ENCODE assay signal across 9 cellular contexts in the genomic region with DNA sequence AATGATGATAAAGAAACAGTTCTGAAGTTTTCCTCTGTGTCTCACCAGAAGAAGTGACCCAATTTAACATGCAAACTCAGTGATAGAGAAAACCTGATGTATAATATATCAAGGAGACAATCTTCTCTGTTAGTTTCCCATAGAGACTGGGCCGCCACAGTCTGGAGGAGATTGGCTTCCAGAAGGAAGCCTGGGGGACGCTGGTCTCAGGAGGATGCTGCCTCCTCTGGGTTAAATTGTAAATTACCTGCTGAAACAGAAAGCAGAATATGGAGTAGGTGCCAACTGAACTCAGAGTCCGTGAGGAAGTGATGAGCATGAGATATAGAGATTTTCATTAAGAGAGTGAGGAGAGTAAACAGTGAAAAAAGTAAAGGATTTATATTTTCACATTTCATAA. TPM values are rescaled to one million over a fixed set of nuclear protein-coding genes. Genes with fewer than 3 reads are reported as not detected.
DNase-seq lines count a peak whose midpoint lies in the region; ATAC-seq and TF ChIP-seq lines count a peak whose summit lies in the region.
"Had no signal": no experiment of that assay in that cellular context is flagged by ENCODE, and none has a peak within 500 bp of the region (broad histone marks: within the 10 kb centered on the region; RNA-seq: fewer than 3 reads in every experiment).

No MANE protein-coding gene starts in this region.

- no peak for TF ChIP-seq POLR2A in HCT116 (IDR thresholded peaks at IDR 0.05; ENCODE audit: borderline replicate concordance, extremely low read depth, insufficient read depth, insufficient read length)

- H3K79me2 ChIP-seq in HCT116 (ENCODE audit: insufficient read depth, low read length) (no peaks in the 10 kb centered on the region), MM.1S (ENCODE audit: low read length) (no peaks in the 10 kb centered on the region)

- H3K9me2 ChIP-seq in HCT116 (ENCODE audit: insufficient read depth), result no peaks in the 10 kb centered on the region
- H3K9me2 ChIP-seq in MM.1S (replicated peaks; ENCODE audit: insufficient read depth, low read length), result no peaks in the 10 kb centered on the region

- no peak overlapping the region for H3K4me3 ChIP-seq in HCT116 (replicated peaks in 1 of 2; ENCODE audit: low read depth in 1 of 2, low read length in 2 of 2)
- H3K4me3 ChIP-seq in MM.1S (ENCODE audit: low read length), result no peak overlapping the region
- no peak overlapping the region for H3K4me3 ChIP-seq in dorsolateral prefrontal cortex

- POLR2A ChIA-PET in activated CD4-positive, alpha-beta memory T cell treated with anti-CD3 and anti-CD28 coated beads for 36 hours (lab: Charles Lee), result no interaction called here
- POLR2A ChIA-PET in activated CD4-positive, alpha-beta memory T cell treated with anti-CD3 and anti-CD28 coated beads, Interleukin-2, amount 10 ng/mL, durations not matched to agents 7 days and 5 days (lab: Charles Lee), result no interaction called here
- POLR2A ChIA-PET in HCT116 (lab: Charles Lee), result no interaction called here

- no peak overlapping the region for H3K9ac ChIP-seq in HCT116 (ENCODE audit: low read length)
- no peak overlapping the region for H3K9ac ChIP-seq in MM.1S (ENCODE audit: low read length)

- peaks cover 4% of the 10 kb centered on the region for H3K27me3 Mint-ChIP-seq in activated CD4-positive, alpha-beta memory T cell treated with anti-CD3 and anti-CD28 coated beads for 36 hours
- no peaks in the 10 kb centered on the region for H3K27me3 Mint-ChIP-seq in activated CD4-positive, alpha-beta memory T cell treated with anti-CD3 and anti-CD28 coated beads, Interleukin-2, amount 10 ng/mL, durations not matched to agents 7 days and 5 days

- H3K4me1 ChIP-seq in HCT116 (ENCODE audit: control insufficient read depth in 1 of 2, insufficient read depth in 2 of 2, low read length in 2 of 2), result no peaks in the 10 kb centered on the region
- no peaks in the 10 kb centered on the region for H3K4me1 ChIP-seq in MM.1S (ENCODE audit: low read length)

- no peaks in the 10 kb centered on the region for H3K27me3 ChIP-seq in HCT116 (ENCODE audit: insufficient read depth, low read length)
- no peaks in the 10 kb centered on the region for H3K27me3 ChIP-seq in MM.1S (replicated peaks; ENCODE audit: insufficient read depth, low read length)
- H3K27me3 ChIP-seq in dorsolateral prefrontal cortex, result peaks cover 0 to 4% (median 0%) of the 10 kb centered on the region in 45 donors

- H3K27ac Mint-ChIP-seq in activated CD4-positive, alpha-beta memory T cell treated with anti-CD3 and anti-CD28 coated beads for 36 hours, result no peak overlapping the region
- H3K27ac Mint-ChIP-seq in activated CD4-positive, alpha-beta memory T cell treated with anti-CD3 and anti-CD28 coated beads, Interleukin-2, amount 10 ng/mL, durations not matched to agents 7 days and 5 days, result no peak overlapping the region
- no peak overlapping the region for H3K27ac Mint-ChIP-seq in stimulated activated effector memory CD8-positive, alpha-beta T cell treated with anti-CD3 and anti-CD28 coated beads, Interleukin-12 subunit alpha, Interleukin-12 subunit beta, amount 100 ng/mL, for 72 hours

- H3K4me2 ChIP-seq in HCT116 (ENCODE audit: low read length) (no peak overlapping the region), MM.1S (ENCODE audit: low read depth, low read length) (no peak overlapping the region)

- TF ChIP-seq RAD21 in HCT116 (IDR thresholded peaks at IDR 0.05; ENCODE audit: low read depth), result peak; percentile 51

- no peaks in the 10 kb centered on the region for H3K36me3 Mint-ChIP-seq in activated CD4-positive, alpha-beta memory T cell treated with anti-CD3 and anti-CD28 coated beads for 36 hours
- H3K36me3 Mint-ChIP-seq in activated CD4-positive, alpha-beta memory T cell treated with anti-CD3 and anti-CD28 coated beads, Interleukin-2, amount 10 ng/mL, durations not matched to agents 7 days and 5 days (ENCODE audit: low read depth), result no peaks in the 10 kb centered on the region
- no peaks in the 10 kb centered on the region for H3K36me3 Mint-ChIP-seq in stimulated activated effector memory CD8-positive, alpha-beta T cell treated with anti-CD3 and anti-CD28 coated beads, Interleukin-12 subunit alpha, Interleukin-12 subunit beta, amount 100 ng/mL, for 72 hours

- H4K20me1 ChIP-seq in HCT116 (ENCODE audit: insufficient read depth) (no peaks in the 10 kb centered on the region), MM.1S (ENCODE audit: insufficient read depth, low read length) (no peaks in the 10 kb centered on the region)

- peaks cover 3% of the 10 kb centered on the region for H3K4me1 Mint-ChIP-seq in activated CD4-positive, alpha-beta memory T cell treated with anti-CD3 and anti-CD28 coated beads for 36 hours (ENCODE audit: low read depth)
- H3K4me1 Mint-ChIP-seq in activated CD4-positive, alpha-beta memory T cell treated with anti-CD3 and anti-CD28 coated beads, Interleukin-2, amount 10 ng/mL, durations not matched to agents 7 days and 5 days, result no peaks in the 10 kb centered on the region
- H3K4me1 Mint-ChIP-seq in stimulated activated effector memory CD8-positive, alpha-beta T cell treated with anti-CD3 and anti-CD28 coated beads, Interleukin-12 subunit alpha, Interleukin-12 subunit beta, amount 100 ng/mL, for 72 hours, result no peaks in the 10 kb centered on the region

- intact Hi-C loops in activated CD4-positive, alpha-beta memory T cell treated with anti-CD3 and anti-CD28 coated beads for 36 hours (cut with micrococcal nuclease), result loop anchor here (1.0 kb wide), 1 partner anchor 65 kb away; no protein-coding TSS in a partner anchor
- intact Hi-C loops in HCT116 (cut with micrococcal nuclease) (loop anchor here (5.0 kb wide), 1 partner anchor 65 kb away; no protein-coding TSS in a partner anchor), dorsolateral prefrontal cortex (cut with DNase I) (no loop called here)

- H3K36me3 ChIP-seq in HCT116 (ENCODE audit: control insufficient read depth in 1 of 2, insufficient read depth in 2 of 2, low read length in 2 of 2) (no peaks in the 10 kb centered on the region), MM.1S (replicated peaks; ENCODE audit: insufficient read depth, low read length) (no peaks in the 10 kb centered on the region)

- H3F3A ChIP-seq in MM.1S (ENCODE audit: insufficient read depth, low read length), result no peaks in the 10 kb centered on the region

- DNase-seq in activated CD4-positive, alpha-beta memory T cell treated with anti-CD3 and anti-CD28 coated beads for 36 hours, result peak; percentile 28
- no peak for DNase-seq in activated CD4-positive, alpha-beta memory T cell treated with anti-CD3 and anti-CD28 coated beads, Interleukin-2, amount 10 ng/mL, durations not matched to agents 7 days and 5 days
- DNase-seq in HCT116 (ENCODE audit: low read depth, low spot score), result no peak
- peak; percentile 50 for DNase-seq in MM.1S
- DNase-seq in stimulated activated effector memory CD8-positive, alpha-beta T cell treated with anti-CD3 and anti-CD28 coated beads, Interleukin-12 subunit alpha, Interleukin-12 subunit beta, amount 100 ng/mL, for 72 hours (ENCODE audit: low spot score in 2 of 2), result no peak
- no peak for DNase-seq in NCI-H187 treated with DMSO at 0.1 percent for 48 hours (lab: John Stamatoyannopoulos, UW)
- DNase-seq in GM03348 (ENCODE audit: low spot score), result no peak
- no peak for DNase-seq in dorsolateral prefrontal cortex

- no TSS peak for BruUV-seq in HCT116 (replicated peaks; lab: Mats Ljungman, UMichigan)

- no peak overlapping the region for H3K4me3 Mint-ChIP-seq in activated CD4-positive, alpha-beta memory T cell treated with anti-CD3 and anti-CD28 coated beads for 36 hours
- H3K4me3 Mint-ChIP-seq in activated CD4-positive, alpha-beta memory T cell treated with anti-CD3 and anti-CD28 coated beads, Interleukin-2, amount 10 ng/mL, durations not matched to agents 7 days and 5 days, result no peak overlapping the region
- no peak overlapping the region for H3K4me3 Mint-ChIP-seq in stimulated activated effector memory CD8-positive, alpha-beta T cell treated with anti-CD3 and anti-CD28 coated beads, Interleukin-12 subunit alpha, Interleukin-12 subunit beta, amount 100 ng/mL, for 72 hours

- CTCF ChIA-PET in activated CD4-positive, alpha-beta memory T cell treated with anti-CD3 and anti-CD28 coated beads for 36 hours (lab: Charles Lee), result interaction anchor here (1.0 to 1.5 kb wide), 5 partner anchors 63 to 118 kb away, joined by 4 to 6 read pairs (median 4); no protein-coding TSS in a partner anchor
- CTCF ChIA-PET in activated CD4-positive, alpha-beta memory T cell treated with anti-CD3 and anti-CD28 coated beads, Interleukin-2, amount 10 ng/mL, durations not matched to agents 7 days and 5 days (lab: Charles Lee), result interaction anchor here (1.0 kb wide), 1 partner anchor 282 kb away, joined by 3 read pairs; no protein-coding TSS in a partner anchor
- CTCF ChIA-PET in HCT116 (lab: Charles Lee), result no interaction called here

- TF ChIP-seq CTCF in HCT116 (IDR thresholded peaks at IDR 0.05 in 2 of 3, conservative IDR thresholded peaks at IDR 0.05 in 1 of 3; ENCODE audit: borderline replicate concordance in 1 of 3, insufficient read depth in 1 of 3, low read depth in 2 of 3, low read length in 2 of 3) (peak in 2 of 3 experiments; percentile 35 to 39; a peak in 3 of 6 replicates), MM.1S (IDR thresholded peaks at IDR 0.05; ENCODE audit: low read length) (peak; percentile 71), dorsolateral prefrontal cortex (IDR thresholded peaks at IDR 0.05 in 54 of 56, conservative IDR thresholded peaks at IDR 0.05 in 2 of 56; ENCODE audit: low read depth in 1 of 56, partially characterized antibody in 56 of 56) (peak in 2 of 56 donors; percentile 10 to 13)

- peak; percentile 80 for ATAC-seq in HCT116
- ATAC-seq in stimulated activated effector memory CD8-positive, alpha-beta T cell treated with anti-CD3 and anti-CD28 coated beads, Interleukin-12 subunit alpha, Interleukin-12 subunit beta, amount 100 ng/mL, for 72 hours, result peak; percentile 57

- H3K27ac ChIP-seq in HCT116 (ENCODE audit: low read depth, low read length), result no peak overlapping the region
- H3K27ac ChIP-seq in MM.1S (ENCODE audit: low read length), result no peak overlapping the region
- H3K27ac ChIP-seq in dorsolateral prefrontal cortex, result no peak overlapping the region

- H2AFZ ChIP-seq in HCT116 (ENCODE audit: low read depth, low read length, poor library complexity, severe bottlenecking), result no peak overlapping the region
- no peak overlapping the region for H2AFZ ChIP-seq in MM.1S (ENCODE audit: low read length)

- peaks cover 8% of the 10 kb centered on the region for H3K9me3 Mint-ChIP-seq in activated CD4-positive, alpha-beta memory T cell treated with anti-CD3 and anti-CD28 coated beads for 36 hours
- H3K9me3 Mint-ChIP-seq in activated CD4-positive, alpha-beta memory T cell treated with anti-CD3 and anti-CD28 coated beads, Interleukin-2, amount 10 ng/mL, durations not matched to agents 7 days and 5 days, result peaks cover 8% of the 10 kb centered on the region
- H3K9me3 Mint-ChIP-seq in stimulated activated effector memory CD8-positive, alpha-beta T cell treated with anti-CD3 and anti-CD28 coated beads, Interleukin-12 subunit alpha, Interleukin-12 subunit beta, amount 100 ng/mL, for 72 hours, result peaks cover 5% of the 10 kb centered on the region

- RAD21 ChIA-PET in HCT116 (lab: Charles Lee; ENCODE audit: low non-redundant PET in 1 of 2, low total read pairs in 2 of 2, uncharacterized antibody in 2 of 2, unreplicated experiment in 2 of 2), result no interaction called here

- H3K9me3 ChIP-seq in HCT116 (ENCODE audit: control insufficient read depth in 1 of 2, insufficient read depth in 1 of 2, low read depth in 1 of 2, low read length in 2 of 2) (no peaks in the 10 kb centered on the region), MM.1S (replicated peaks; ENCODE audit: insufficient read depth, low read length) (no peaks in the 10 kb centered on the region)

RNA-seq across cellular contexts. Expression of gene OR14I1, which starts 15.8 kb away (rescaled TPM):
- not detected for total RNA-seq in activated CD4-positive, alpha-beta memory T cell treated with anti-CD3 and anti-CD28 coated beads for 36 hours
- not detected for total RNA-seq in activated CD4-positive, alpha-beta memory T cell treated with anti-CD3 and anti-CD28 coated beads, Interleukin-2, amount 10 ng/mL, durations not matched to agents 7 days and 5 days
- total RNA-seq in HCT116 (2021; ENCODE audit: unreplicated experiment) (not detected), dorsolateral prefrontal cortex (10 to 100 TPM in 18 of 120 experiments, 1 to 10 TPM in 102; 2.0 to 14.1 (median 7.1) TPM)
- not detected in 2 replicates for polyA plus RNA-seq in HCT116 (2012)
- total RNA-seq: fibroblast of villous mesenchyme had no signal

RNA-seq across cellular contexts. Expression of gene OR2T27, which starts 31.5 kb away (rescaled TPM):
- not detected for total RNA-seq in activated CD4-positive, alpha-beta memory T cell treated with anti-CD3 and anti-CD28 coated beads for 36 hours
- total RNA-seq in activated CD4-positive, alpha-beta memory T cell treated with anti-CD3 and anti-CD28 coated beads, Interleukin-2, amount 10 ng/mL, durations not matched to agents 7 days and 5 days, result not detected
- total RNA-seq in HCT116 (2021; ENCODE audit: unreplicated experiment) (not detected), dorsolateral prefrontal cortex (1 to 10 TPM in 1 of 120 experiments, under 1 TPM in 17, not detected in 102; 0.36 to 1.8 (median 0.57) TPM)
- not detected in 2 replicates for polyA plus RNA-seq in HCT116 (2012)
- total RNA-seq: fibroblast of villous mesenchyme had no signal

RNA-seq across cellular contexts. Expression of gene OR2T35, which starts 41.7 kb away (rescaled TPM):
- total RNA-seq in activated CD4-positive, alpha-beta memory T cell treated with anti-CD3 and anti-CD28 coated beads for 36 hours, result not detected
- total RNA-seq in activated CD4-positive, alpha-beta memory T cell treated with anti-CD3 and anti-CD28 coated beads, Interleukin-2, amount 10 ng/mL, durations not matched to agents 7 days and 5 days, result not detected
- total RNA-seq in HCT116 (2021; ENCODE audit: unreplicated experiment), result not detected
- not detected in 2 replicates for polyA plus RNA-seq in HCT116 (2012)
- 1 to 10 TPM in 1 of 120 experiments, under 1 TPM in 16, not detected in 103; 0.14 to 1.1 (median 0.26) TPM for total RNA-seq in dorsolateral prefrontal cortex
- total RNA-seq: fibroblast of villous mesenchyme had no signal

RNA-seq across cellular contexts. Expression of gene OR2T11, which starts 51.9 kb away (rescaled TPM):
- total RNA-seq in activated CD4-positive, alpha-beta memory T cell treated with anti-CD3 and anti-CD28 coated beads for 36 hours, result not detected
- total RNA-seq in activated CD4-positive, alpha-beta memory T cell treated with anti-CD3 and anti-CD28 coated beads, Interleukin-2, amount 10 ng/mL, durations not matched to agents 7 days and 5 days, result not detected
- total RNA-seq in HCT116 (2021; ENCODE audit: unreplicated experiment), result not detected
- not detected in 2 replicates for polyA plus RNA-seq in HCT116 (2012)
- 1 to 10 TPM in 1 of 120 experiments, under 1 TPM in 86, not detected in 33; 0.13 to 1.0 (median 0.36) TPM for total RNA-seq in dorsolateral prefrontal cortex
- total RNA-seq: fibroblast of villous mesenchyme had no signal

Comparison
In these comparisons a context has a peak if more than half of its experiments do, and no peak if none do; other contexts are left out.
1. DNase-seq: peak in activated CD4-positive, alpha-beta memory T cell treated with anti-CD3 and anti-CD28 coated beads for 36 hours (single experiment) and MM.1S (single experiment); none in activated CD4-positive, alpha-beta memory T cell treated with anti-CD3 and anti-CD28 coated beads, Interleukin-2, amount 10 ng/mL, durations not matched to agents 7 days and 5 days (single experiment), HCT116 (single experiment), stimulated activated effector memory CD8-positive, alpha-beta T cell treated with anti-CD3 and anti-CD28 coated beads, Interleukin-12 subunit alpha, Interleukin-12 subunit beta, amount 100 ng/mL, for 72 hours (0 of 2), NCI-H187 treated with DMSO at 0.1 percent for 48 hours (single experiment), GM03348 (single experiment) and dorsolateral prefrontal cortex (0 of 10).
2. intact Hi-C loops: an anchor here in activated CD4-positive, alpha-beta memory T cell treated with anti-CD3 and anti-CD28 coated beads for 36 hours (1.0 kb wide) and HCT116 (5.0 kb wide); none called in dorsolateral prefrontal cortex.